19 cellular contexts compared by ENCODE assay signal in the genomic region with DNA sequence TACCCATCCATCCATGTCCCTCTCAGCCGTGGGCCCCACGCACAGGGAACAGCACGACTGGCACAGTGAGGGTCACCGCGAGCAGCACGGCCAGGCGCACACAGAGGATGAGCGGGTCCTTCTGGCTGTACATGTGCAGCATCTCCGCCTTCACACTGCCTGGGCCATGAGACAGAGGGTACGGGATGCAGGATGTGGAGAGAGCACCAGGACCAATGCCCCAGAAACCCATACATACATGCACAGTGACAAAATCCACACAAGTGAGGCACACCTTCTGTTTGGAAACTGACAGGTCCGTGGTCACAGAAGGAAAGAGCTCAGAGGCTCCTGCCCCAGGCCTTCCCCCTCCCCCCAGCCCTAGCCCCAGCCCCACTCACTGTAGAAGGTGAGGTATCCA. TPM values are rescaled to one million over a fixed set of nuclear protein-coding genes. Genes with fewer than 3 reads are reported as not detected.
DNase-seq lines count a peak whose midpoint lies in the region; ATAC-seq and TF ChIP-seq lines count a peak whose summit lies in the region.
"Had no signal": no experiment of that assay in that cellular context is flagged by ENCODE, and none has a peak within 500 bp of the region (broad histone marks: within the 10 kb centered on the region; RNA-seq: fewer than 3 reads in every experiment).

No MANE protein-coding gene starts in this region.

- no peak for TF ChIP-seq POLR2A in uterus (IDR thresholded peaks at IDR 0.05)

- H3K4me1 ChIP-seq in uterus, result no peaks in the 10 kb centered on the region
- H3K4me1 ChIP-seq: Caco-2 had no signal

- no peaks in the 10 kb centered on the region for H3K9me3 ChIP-seq in uterus
- H3K9me3 ChIP-seq: BLaER1, Caco-2 had no signal

- intact Hi-C loops in uterus (cut with DNase I; ENCODE audit: low total_unique reads), result no loop called here

- H3K27ac ChIP-seq in uterus, result no peak overlapping the region
- H3K27ac ChIP-seq: 22Rv1, BLaER1 had no signal

- H3K27me3 Mint-ChIP-seq in activated T-helper 17 cell treated with anti-CD3 and anti-CD28 coated beads, Interleukin-2, amount 50 U/mL, for 72 hours, result no peaks in the 10 kb centered on the region

- H3K36me3 ChIP-seq in uterus, result no peaks in the 10 kb centered on the region

- peaks cover 68% of the 10 kb centered on the region for H3K36me3 Mint-ChIP-seq in activated T-helper 17 cell treated with anti-CD3 and anti-CD28 coated beads, Interleukin-2, amount 50 U/mL, for 72 hours (ENCODE audit: low read depth)

- no peak for ATAC-seq in activated T-helper 17 cell treated with anti-CD3 and anti-CD28 coated beads, Interleukin-2, amount 50 U/mL, for 72 hours (replicated peaks)
- no peak for ATAC-seq in HG03139 (IDR thresholded peaks at IDR 0.05; ENCODE audit: unreplicated experiment)
- no peak for ATAC-seq in GM18519 (IDR thresholded peaks at IDR 0.05; ENCODE audit: low FRiP score, unreplicated experiment)

- H3K27me3 ChIP-seq in uterus, result no peaks in the 10 kb centered on the region

- peak; percentile 21 for DNase-seq in activated CD8-positive, alpha-beta memory T cell treated with anti-CD3 and anti-CD28 coated beads for 24 hours
- DNase-seq in activated CD8-positive, alpha-beta memory T cell treated with anti-CD3 and anti-CD28 coated beads, Interleukin-2, amount 50 U/mL, for 48 hours, result no peak
- DNase-seq in islet precursor cell, result peak; percentile 33
- no peak for DNase-seq in HUDEP-2 (lab: John Stamatoyannopoulos, UW; ENCODE audit: unreplicated experiment in 76 of 76)
- DNase-seq in uterus, result no peak
- DNase-seq: AML-193; Caco-2; CD8-positive, alpha-beta memory T cell; DND-41; GDM1; HCEC 1CT; HFFc6 had no signal

- peak overlapping the region; percentile 48 for H3K27ac Mint-ChIP-seq in activated T-helper 17 cell treated with anti-CD3 and anti-CD28 coated beads, Interleukin-2, amount 50 U/mL, for 72 hours
- H3K27ac Mint-ChIP-seq: HFFc6 had no signal

- no peak overlapping the region for H3K4me3 ChIP-seq in uterus
- H3K4me3 ChIP-seq: BLaER1 had no signal

- no peak overlapping the region for H3K4me3 Mint-ChIP-seq in activated T-helper 17 cell treated with anti-CD3 and anti-CD28 coated beads, Interleukin-2, amount 50 U/mL, for 72 hours
- H3K4me3 Mint-ChIP-seq: CD8-positive, alpha-beta memory T cell; HFFc6 had no signal

- peaks cover 12% of the 10 kb centered on the region for H3K4me1 Mint-ChIP-seq in activated T-helper 17 cell treated with anti-CD3 and anti-CD28 coated beads, Interleukin-2, amount 50 U/mL, for 72 hours

- H3K9me3 Mint-ChIP-seq in activated T-helper 17 cell treated with anti-CD3 and anti-CD28 coated beads, Interleukin-2, amount 50 U/mL, for 72 hours, result no peaks in the 10 kb centered on the region
- H3K9me3 Mint-ChIP-seq: CD8-positive, alpha-beta memory T cell; HFFc6 had no signal

- no peak for TF ChIP-seq CTCF in uterus (IDR thresholded peaks at IDR 0.05)

RNA-seq across cellular contexts. Expression of gene SLC38A5, which starts 9.5 kb away (rescaled TPM):
- total RNA-seq in activated T-helper 17 cell treated with anti-CD3 and anti-CD28 coated beads, Interleukin-2, amount 50 U/mL, for 72 hours, result 100 to 1,000 TPM; 130 to 170 TPM
- 1 to 10 TPM; 1.8 to 8.1 (median 4.8) TPM for total RNA-seq in uterus

RNA-seq across cellular contexts. Expression of gene FTSJ1, which starts 15.4 kb away (rescaled TPM):
- total RNA-seq in activated T-helper 17 cell treated with anti-CD3 and anti-CD28 coated beads, Interleukin-2, amount 50 U/mL, for 72 hours, result 10 to 100 TPM; 59.8 to 93.5 TPM
- 10 to 100 TPM in 3 of 4 donors, 1 to 10 TPM in 1; 7.4 to 74.7 (median 51.0) TPM for total RNA-seq in uterus

RNA-seq across cellular contexts. Expression of gene PORCN, which starts 48.2 kb away (rescaled TPM):
- total RNA-seq in activated T-helper 17 cell treated with anti-CD3 and anti-CD28 coated beads, Interleukin-2, amount 50 U/mL, for 72 hours, result 1 to 10 TPM; 8.9 to 9.4 TPM
- total RNA-seq in uterus, result 10 to 100 TPM in 1 of 4 donors, 1 to 10 TPM in 2, under 1 TPM in 1; 0.77 to 16.5 (median 4.8) TPM

RNA-seq across cellular contexts. Expression of gene SSX4B, which starts 48.8 kb away (rescaled TPM):
- total RNA-seq in activated T-helper 17 cell treated with anti-CD3 and anti-CD28 coated beads, Interleukin-2, amount 50 U/mL, for 72 hours, result not detected
- total RNA-seq in uterus, result not detected
- total RNA-seq: A673; Caco-2; CD8-positive, alpha-beta memory T cell; H4; HFFc6 had no signal

Comparison
In these comparisons a context has a peak if more than half of its experiments do, and no peak if none do; other contexts are left out.
1. DNase-seq: peak in activated CD8-positive, alpha-beta memory T cell treated with anti-CD3 and anti-CD28 coated beads for 24 hours (single experiment) and islet precursor cell (single experiment); none in activated CD8-positive, alpha-beta memory T cell treated with anti-CD3 and anti-CD28 coated beads, Interleukin-2, amount 50 U/mL, for 48 hours (single experiment), HUDEP-2 (0 of 76) and uterus (0 of 2).
2. RNA of gene SLC38A5, which starts 9.5 kb away (total RNA-seq): 130 to 170 TPM in activated T-helper 17 cell treated with anti-CD3 and anti-CD28 coated beads, Interleukin-2, amount 50 U/mL, for 72 hours; 1.8 to 8.1 TPM in uterus; every median in the first group is over 10 times any median in the second.